In the genomic region with DNA sequence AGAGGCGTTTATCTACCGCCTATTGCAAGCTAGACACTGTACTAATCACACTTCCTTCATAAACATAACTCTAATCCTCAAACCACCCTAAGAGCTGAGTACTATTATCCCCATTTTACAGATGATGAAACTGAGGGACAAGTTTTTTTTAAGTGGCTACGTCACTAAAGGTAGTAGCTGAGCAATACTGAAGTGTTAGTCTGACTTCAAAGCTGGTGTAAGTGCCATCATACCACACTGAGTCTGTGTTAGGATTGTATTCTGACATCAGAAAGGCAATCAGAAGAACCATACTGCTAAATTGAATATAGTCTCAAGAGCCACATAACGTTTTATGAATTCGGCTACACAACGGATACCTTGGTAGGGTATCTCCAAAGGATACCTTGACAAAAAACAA, we compare ENCODE assay signal across 8 cellular contexts. TPM values are rescaled to one million over a fixed set of nuclear protein-coding genes. Genes with fewer than 3 reads are reported as not detected.
A peak's percentile ranks its signal among the peaks of the same experiment; 100 is the strongest.
DNase-seq lines count a peak whose midpoint lies in the region; ATAC-seq and TF ChIP-seq lines count a peak whose summit lies in the region.

No MANE protein-coding gene starts in this region.

- ATAC-seq in HCT116 (no peak), lower lobe of right lung (no peak), GM18907 (IDR thresholded peaks at IDR 0.05; ENCODE audit: unreplicated experiment) (no peak), mucosa of descending colon (no peak)
- no peak for ATAC-seq in activated naive CD8-positive, alpha-beta T cell treated with anti-CD3 and anti-CD28 coated beads, Interleukin-2, amount 50 U/mL, for 24 hours

- peaks cover 66% of the 10 kb centered on the region for H3K79me2 ChIP-seq in HCT116 (ENCODE audit: insufficient read depth, low read length)

- no peaks in the 10 kb centered on the region for H3K36me3 ChIP-seq in A673 (ENCODE audit: insufficient read depth, low read length, poor library complexity, severe bottlenecking)
- no peaks in the 10 kb centered on the region for H3K36me3 ChIP-seq in HCT116 (ENCODE audit: control insufficient read depth in 1 of 2, insufficient read depth in 2 of 2, low read length in 2 of 2)
- H3K36me3 ChIP-seq in lower lobe of right lung = no peaks in the 10 kb centered on the region
- no peaks in the 10 kb centered on the region for H3K36me3 ChIP-seq in mucosa of descending colon (ENCODE audit: low read depth)

- TF ChIP-seq RAD21 in HCT116 (IDR thresholded peaks at IDR 0.05; ENCODE audit: low read depth) = no peak

- peak overlapping the region; percentile 99 for H3K27ac ChIP-seq in A673 (ENCODE audit: low read depth, low read length, poor library complexity, severe bottlenecking)
- H3K27ac ChIP-seq in HCT116 (ENCODE audit: low read depth, low read length) = no peak overlapping the region
- H3K27ac ChIP-seq in lower lobe of right lung = peak overlapping the region; percentile 3

- H3K27me3 Mint-ChIP-seq in activated naive CD8-positive, alpha-beta T cell treated with anti-CD3 and anti-CD28 coated beads, Interleukin-2, amount 50 U/mL, for 24 hours = no peaks in the 10 kb centered on the region

- H3K9me3 Mint-ChIP-seq in activated naive CD8-positive, alpha-beta T cell treated with anti-CD3 and anti-CD28 coated beads, Interleukin-2, amount 50 U/mL, for 24 hours = peaks cover 4% of the 10 kb centered on the region

- no peaks in the 10 kb centered on the region for H4K20me1 ChIP-seq in HCT116 (ENCODE audit: insufficient read depth)

- H3K4me2 ChIP-seq in HCT116 (ENCODE audit: low read length) = peak overlapping the region; percentile 88

- peak overlapping the region; percentile 86; the same call in 1 of the 2 replicates for H3K9ac ChIP-seq in HCT116 (ENCODE audit: low read length)

- H3K27me3 ChIP-seq in A673 (replicated peaks; ENCODE audit: insufficient read depth, low read depth, low read length, poor library complexity) (no peaks in the 10 kb centered on the region), HCT116 (ENCODE audit: insufficient read depth, low read length) (no peaks in the 10 kb centered on the region), lower lobe of right lung (ENCODE audit: low read depth) (no peaks in the 10 kb centered on the region)

- no peaks in the 10 kb centered on the region; the same call in 1 of the 2 replicates for H3K9me2 ChIP-seq in HCT116 (ENCODE audit: insufficient read depth)

- H3K27ac Mint-ChIP-seq in activated naive CD8-positive, alpha-beta T cell treated with anti-CD3 and anti-CD28 coated beads, Interleukin-2, amount 50 U/mL, for 24 hours = peak overlapping the region; percentile 66

- BruUV-seq in A673 (replicated peaks; lab: Mats Ljungman, UMichigan) (TSS peak; percentile 51), HCT116 (replicated peaks; lab: Mats Ljungman, UMichigan) (TSS peak; percentile 63)

- H3K4me1 Mint-ChIP-seq in activated naive CD8-positive, alpha-beta T cell treated with anti-CD3 and anti-CD28 coated beads, Interleukin-2, amount 50 U/mL, for 24 hours = peaks cover 41% of the 10 kb centered on the region

- TF ChIP-seq CTCF in A673 (conservative IDR thresholded peaks at IDR 0.05; ENCODE audit: low read depth, low read length) (no peak), HCT116 (IDR thresholded peaks at IDR 0.05 in 2 of 3, conservative IDR thresholded peaks at IDR 0.05 in 1 of 3; ENCODE audit: borderline replicate concordance in 1 of 3, insufficient read depth in 1 of 3, low read depth in 2 of 3, low read length in 2 of 3) (no peak), lower lobe of right lung (IDR thresholded peaks at IDR 0.05) (no peak), mucosa of descending colon (IDR thresholded peaks at IDR 0.05) (no peak)

- H2AFZ ChIP-seq in HCT116 (ENCODE audit: low read depth, low read length, poor library complexity, severe bottlenecking) = no peak overlapping the region

- H3K4me3 Mint-ChIP-seq in activated naive CD8-positive, alpha-beta T cell treated with anti-CD3 and anti-CD28 coated beads, Interleukin-2, amount 50 U/mL, for 24 hours = peak overlapping the region; percentile 98

- TF ChIP-seq POLR2A in HCT116 (IDR thresholded peaks at IDR 0.05; ENCODE audit: borderline replicate concordance, extremely low read depth, insufficient read depth, insufficient read length) = no peak

- CTCF ChIA-PET in A673 (lab: Charles Lee) (no interaction called here), HCT116 (lab: Charles Lee) (no interaction called here)

- H3K4me1 ChIP-seq in A673 (ENCODE audit: insufficient read depth, low read length, poor library complexity, severe bottlenecking) (peaks cover 13% of the 10 kb centered on the region), HCT116 (ENCODE audit: control insufficient read depth in 1 of 2, insufficient read depth in 2 of 2, low read length in 2 of 2) (peaks cover 3 to 23% of the 10 kb centered on the region in 2 experiments; a peak in 3 of 4 replicates), lower lobe of right lung (peaks cover 57% of the 10 kb centered on the region), mucosa of descending colon (ENCODE audit: low read depth) (peaks cover 18% of the 10 kb centered on the region)

- no peaks in the 10 kb centered on the region for H3K9me3 ChIP-seq in A673 (ENCODE audit: low read depth, low read length, poor library complexity, severe bottlenecking)
- no peaks in the 10 kb centered on the region for H3K9me3 ChIP-seq in HCT116 (ENCODE audit: control insufficient read depth in 1 of 2, insufficient read depth in 1 of 2, low read depth in 1 of 2, low read length in 2 of 2)
- H3K9me3 ChIP-seq in lower lobe of right lung = no peaks in the 10 kb centered on the region
- H3K9me3 ChIP-seq in mucosa of descending colon = no peaks in the 10 kb centered on the region

- RAD21 ChIA-PET in HCT116 (lab: Charles Lee; ENCODE audit: low non-redundant PET in 1 of 2, low total read pairs in 2 of 2, uncharacterized antibody in 2 of 2, unreplicated experiment in 2 of 2) = no interaction called here

- H3K36me3 Mint-ChIP-seq in activated naive CD8-positive, alpha-beta T cell treated with anti-CD3 and anti-CD28 coated beads, Interleukin-2, amount 50 U/mL, for 24 hours (ENCODE audit: low read depth) = no peaks in the 10 kb centered on the region

- intact Hi-C loops in A673 (cut with micrococcal nuclease; ENCODE audit: unreplicated experiment) = no loop called here
- intact Hi-C loops in HCT116 (cut with micrococcal nuclease) = no loop called here
- intact Hi-C loops in lower lobe of right lung (cut with DNase I) = no loop called here
- intact Hi-C loops in mucosa of descending colon (cut with DNase I, micrococcal nuclease) = no loop called here

- no peak for DNase-seq in A673 (ENCODE audit: low spot score)
- no peak for DNase-seq in HCT116 (ENCODE audit: low read depth, low spot score)
- DNase-seq in activated naive CD8-positive, alpha-beta T cell treated with anti-CD3 and anti-CD28 coated beads, Interleukin-2, amount 50 U/mL, for 24 hours = no peak
- no peak for DNase-seq in lower lobe of right lung
- DNase-seq in pons (ENCODE audit: low spot score) = no peak
- DNase-seq in ecto neural progenitor cell (ENCODE audit: low spot score) = no peak
- no peak for DNase-seq in mucosa of descending colon

- POLR2A ChIA-PET in A673 (lab: Charles Lee; ENCODE audit: low non-redundant PET) (no interaction called here), HCT116 (lab: Charles Lee) (no interaction called here)

- H3K4me3 ChIP-seq in A673 (ENCODE audit: low read depth, low read length, poor library complexity, severe bottlenecking) (peak overlapping the region; percentile 91), HCT116 (replicated peaks in 1 of 2; ENCODE audit: low read depth in 1 of 2, low read length in 2 of 2) (peak overlapping the region in 1 of 2 experiments; percentile 78; a peak in 3 of 4 replicates), lower lobe of right lung (peak overlapping the region; percentile 81), mucosa of descending colon (no peak overlapping the region)

TF ChIP-seq in HCT116, 20 proteins besides CTCF, POLR2A, EP300 and RAD21 (continues in another document):
- TF ChIP-seq FOSL1 (IDR thresholded peaks at IDR 0.05; ENCODE audit: low read depth) = no peak
- no peak for TF ChIP-seq POLR2AphosphoS5 (IDR thresholded peaks at IDR 0.05; ENCODE audit: low read depth, low read length)
- no peak for TF ChIP-seq EGR1 (IDR thresholded peaks at IDR 0.05; ENCODE audit: low read depth)
- TF ChIP-seq CBX3 (IDR thresholded peaks at IDR 0.05; ENCODE audit: low read depth) = no peak
- TF ChIP-seq ZBTB33 (IDR thresholded peaks at IDR 0.05; ENCODE audit: extremely low read depth, insufficient replicate concordance, low read length) = no peak
- no peak for TF ChIP-seq MAX (IDR thresholded peaks at IDR 0.05)
- TF ChIP-seq, protein P1, sequence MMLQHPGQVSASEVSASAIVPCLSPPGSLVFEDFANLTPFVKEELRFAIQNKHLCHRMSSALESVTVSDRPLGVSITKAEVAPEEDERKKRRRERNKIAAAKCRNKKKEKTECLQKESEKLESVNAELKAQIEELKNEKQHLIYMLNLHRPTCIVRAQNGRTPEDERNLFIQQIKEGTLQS (IDR thresholded peaks at IDR 0.05) = no peak

RNA-seq across cellular contexts. Expression of gene TP53BP2, which starts 1.8 kb away (rescaled TPM):
- total RNA-seq in A673 (2021) (77.8 and 93.3 TPM in 2 replicates), HCT116 (2021; ENCODE audit: unreplicated experiment) (38.2 TPM), lower lobe of right lung (59.1 TPM), mucosa of descending colon (10 to 100 TPM; 30.6 to 34.5 (median 32.5) TPM)
- 14.1 and 15.4 TPM in 2 replicates for polyA plus RNA-seq in HCT116 (2012)
